25 cellular contexts compared by ENCODE assay signal in genomic region chr10:64086083-64086772, GRCh38.
DNase-seq lines count a peak whose midpoint lies in the region; ATAC-seq, FAIRE-seq and TF ChIP-seq lines count a peak whose summit lies in the region.
"Had no signal": no experiment of that assay in that cellular context is flagged by ENCODE, and none has a peak within 500 bp of the region (broad histone marks: within the 10 kb centered on the region; RNA-seq: fewer than 3 reads in every experiment).

No MANE protein-coding gene starts in this region.

- H3K79me1 ChIP-seq in H9 (ENCODE audit: insufficient read depth, low read depth, low read length, poor library complexity, severe bottlenecking) (no peaks in the 10 kb centered on the region), H1 (ENCODE audit: low read depth, low read length) (no peaks in the 10 kb centered on the region), mesendoderm (ENCODE audit: low read length) (no peaks in the 10 kb centered on the region)

- H3K14ac ChIP-seq in H9 (ENCODE audit: insufficient read depth, low read length) (no peak overlapping the region), H1 (ENCODE audit: insufficient read length) (no peak overlapping the region)

- DNase-seq in H9 (peak; percentile 67), H1 (ENCODE audit: low read depth in 1 of 2, low spot score in 2 of 2) (peak; percentile 33 to 47), mesendoderm (peak; percentile 70), right lobe of liver (no peak), NCI-H526 (lab: John Stamatoyannopoulos, UW) (no peak), small intestine (no peak)
- DNase-seq: C1 segment of cervical spinal cord; CD4-positive, alpha-beta memory T cell; COR-L47; DMS53; MV-4-11; NCI-H1105; NCI-H1436 treated with DMSO at 0.1 percent for 48 hours; NCI-H187 treated with DMSO at 0.1 percent for 48 hours; NCI-H2107; NCI-H446; NCI-H524 treated with DMSO at 0.1 percent for 48 hours; SHP77 had no signal

- H3K9ac ChIP-seq in H9 (ENCODE audit: extremely low read depth, insufficient read length, low read length) (no peak overlapping the region), H1 (replicated peaks in 1 of 4; ENCODE audit: extremely low read depth in 1 of 4, low read depth in 3 of 4, low read length in 3 of 4) (no peak overlapping the region), iPS-18a (ENCODE audit: low read length) (no peak overlapping the region), mesendoderm (ENCODE audit: low read length) (no peak overlapping the region)

- H2AK5ac ChIP-seq in H9 (ENCODE audit: insufficient read length, low read length) (no peak overlapping the region), H1 (ENCODE audit: low read depth, low read length) (no peak overlapping the region), mesendoderm (ENCODE audit: low read length) (no peak overlapping the region)

- FAIRE-seq in H1 (lab: Jason Lieb, UNC) (peak; percentile 85), small intestine (lab: Jason Lieb, UNC) (no peak)
- FAIRE-seq: A549, G401.6, K562 had no signal

- H3K27ac ChIP-seq in H9 (ENCODE audit: insufficient read length, low read depth, low read length) (no peak overlapping the region), H1 (ENCODE audit: low read depth, low read length) (no peak overlapping the region), iPS-18a (ENCODE audit: low read length) (no peak overlapping the region), mesendoderm (ENCODE audit: low read depth, low read length) (peak overlapping the region; percentile 71), right lobe of liver (no peak overlapping the region), small intestine (ENCODE audit: low read depth in 1 of 2, low read length in 1 of 2) (no peak overlapping the region)
- H3K27ac ChIP-seq: A549, RWPE1 had no signal

- no peaks in the 10 kb centered on the region for H4K20me1 ChIP-seq in H9 (ENCODE audit: control insufficient read depth, insufficient read depth, insufficient read length)
- H4K20me1 ChIP-seq in H1 (replicated peaks in 1 of 2; ENCODE audit: control insufficient read depth in 1 of 2, insufficient read depth in 2 of 2, low read length in 2 of 2) = no peaks in the 10 kb centered on the region

- POLR2A ChIA-PET in H1 (lab: Charles Lee; ENCODE audit: partially characterized antibody) = no interaction called here

- H3K9me3 Mint-ChIP-seq in H9 = no peaks in the 10 kb centered on the region; a peak in 1 of 5 replicates
- H3K9me3 Mint-ChIP-seq: CD4-positive, alpha-beta memory T cell had no signal

- no peaks in the 10 kb centered on the region for H3K36me3 Mint-ChIP-seq in H9 (ENCODE audit: insufficient read depth in 1 of 3, low read depth in 3 of 3)
- H3K36me3 Mint-ChIP-seq: CD4-positive, alpha-beta memory T cell had no signal

- H3K23me2 ChIP-seq in H9 (ENCODE audit: insufficient read length, low read depth, low read length, poor library complexity, severe bottlenecking) (no peaks in the 10 kb centered on the region), H1 (ENCODE audit: low read depth, low read length) (no peaks in the 10 kb centered on the region)

- no peaks in the 10 kb centered on the region for H3K36me3 ChIP-seq in H1 (ENCODE audit: control insufficient read depth in 2 of 4, insufficient read depth in 4 of 4, low read length in 3 of 4)
- no peaks in the 10 kb centered on the region for H3K36me3 ChIP-seq in iPS-18a (ENCODE audit: control insufficient read depth, low read depth, low read length)
- H3K36me3 ChIP-seq in mesendoderm (ENCODE audit: control insufficient read depth, insufficient read depth, low read length) = no peaks in the 10 kb centered on the region
- no peaks in the 10 kb centered on the region for H3K36me3 ChIP-seq in right lobe of liver
- no peaks in the 10 kb centered on the region for H3K36me3 ChIP-seq in small intestine (ENCODE audit: control insufficient read depth in 2 of 2, insufficient read depth in 2 of 2, low read length in 2 of 2)

- H3K27ac Mint-ChIP-seq in H9 = peak overlapping the region in 1 of 3 experiments; percentile 82; a peak in 3 of 7 replicates
- H3K27ac Mint-ChIP-seq: CD4-positive, alpha-beta memory T cell had no signal

- no peaks in the 10 kb centered on the region for H3K79me2 ChIP-seq in H9 (ENCODE audit: insufficient read depth, low read length)
- H3K79me2 ChIP-seq in H1 (ENCODE audit: control insufficient read depth in 1 of 2, insufficient read depth in 2 of 2, low read length in 2 of 2) = no peaks in the 10 kb centered on the region
- H3K79me2 ChIP-seq in mesendoderm (ENCODE audit: control insufficient read depth, insufficient read depth, low read length) = no peaks in the 10 kb centered on the region

- no peak overlapping the region for H2BK15ac ChIP-seq in H9 (ENCODE audit: low read depth, low read length)
- H2BK15ac ChIP-seq in H1 (ENCODE audit: low read length) = no peak overlapping the region
- no peak overlapping the region for H2BK15ac ChIP-seq in mesendoderm (replicated peaks; ENCODE audit: low read depth)

- H4K91ac ChIP-seq in H9 (ENCODE audit: insufficient read length, low read depth, low read length) = no peak overlapping the region
- H4K91ac ChIP-seq in H1 (replicated peaks; ENCODE audit: insufficient read length, low read length) = no peak overlapping the region

- no peak overlapping the region for H3T11ph ChIP-seq in H9 (ENCODE audit: low read length)

- H2AFZ ChIP-seq in H9 (ENCODE audit: low read length) (no peak overlapping the region), H1 (ENCODE audit: low read length) (no peak overlapping the region)

- H4K8ac ChIP-seq in H9 (replicated peaks; ENCODE audit: insufficient read length, low read depth, low read length) = no peak overlapping the region
- H4K8ac ChIP-seq in H1 (ENCODE audit: extremely low read depth, insufficient read depth, low read length) = no peak overlapping the region
- H4K8ac ChIP-seq in mesendoderm (ENCODE audit: low read depth, low read length) = no peak overlapping the region

- no peak overlapping the region for H3K23ac ChIP-seq in H9 (ENCODE audit: insufficient read length, low read depth, low read length)
- H3K23ac ChIP-seq in H1 (ENCODE audit: insufficient read length) = no peak overlapping the region
- H3K23ac ChIP-seq in mesendoderm (ENCODE audit: low read length) = no peak overlapping the region

- H2BK12ac ChIP-seq in H9 (ENCODE audit: insufficient read length, low read depth, low read length) (no peak overlapping the region), H1 (ENCODE audit: low read depth, low read length) (no peak overlapping the region)

- H2BK20ac ChIP-seq in H9 (ENCODE audit: low read depth, low read length, poor library complexity, severe bottlenecking) = no peak overlapping the region
- H2BK20ac ChIP-seq in H1 (ENCODE audit: low read length) = no peak overlapping the region

- no peaks in the 10 kb centered on the region for H3K9me3 ChIP-seq in H9 (ENCODE audit: control insufficient read depth, low read depth, low read length)
- H3K9me3 ChIP-seq in H1 (ENCODE audit: insufficient read depth in 2 of 2, low read depth in 1 of 2, low read length in 1 of 2) = no peaks in the 10 kb centered on the region
- H3K9me3 ChIP-seq in iPS-18a (ENCODE audit: control insufficient read depth, low read depth, low read length) = no peaks in the 10 kb centered on the region
- H3K9me3 ChIP-seq in right lobe of liver = no peaks in the 10 kb centered on the region
- no peaks in the 10 kb centered on the region for H3K9me3 ChIP-seq in small intestine (ENCODE audit: control insufficient read depth, low read depth)
- H3K9me3 ChIP-seq: A549 had no signal

- H3K56ac ChIP-seq in H9 (ENCODE audit: insufficient read length, low read depth, low read length) (no peak overlapping the region), H1 (replicated peaks; ENCODE audit: insufficient read length, low read depth, low read length) (no peak overlapping the region), mesendoderm (ENCODE audit: low read length) (no peak overlapping the region)

- no peak overlapping the region for H2BK120ac ChIP-seq in H9 (ENCODE audit: low read depth, low read length, poor library complexity, severe bottlenecking)
- H2BK120ac ChIP-seq in H1 (replicated peaks; ENCODE audit: low read depth, low read length) = no peak overlapping the region
- H2BK120ac ChIP-seq in mesendoderm (ENCODE audit: low read depth, low read length) = no peak overlapping the region

- no CpG with 5 or more reads among the region's 2 CpGs for whole genome bisulfite sequencing in H9 (ENCODE audit: extremely low coverage, insufficient read length, low lambda C conversion rate)
- 22% methylated on average over 2 of the region's 2 CpGs; no CpG with 5 or more reads in 1 of the 2 experiments for WGBS in H1 (ENCODE audit: extremely low coverage in 1 of 2, insufficient coverage in 1 of 2, insufficient read length in 1 of 2, insufficient replicate concordance in 2 of 2, low coverage in 1 of 2, low lambda C conversion rate in 2 of 2, missing lambda C conversion rate in 1 of 2), 2 experiments
- no CpG with 5 or more reads among the region's 2 CpGs for WGBS in mesendoderm (ENCODE audit: extremely low coverage, insufficient coverage, low lambda C conversion rate)
- WGBS in right lobe of liver (ENCODE audit: insufficient coverage, low coverage, low lambda C conversion rate, missing lambda C conversion rate) = no CpG with 5 or more reads among the region's 2 CpGs
- 79 to 80% (median 80%) methylated on average over 2 of the region's 2 CpGs for WGBS in small intestine, 3 donors

- peaks cover 30 to 33% of the 10 kb centered on the region in 2 experiments for H3K4me1 Mint-ChIP-seq in H9
- H3K4me1 Mint-ChIP-seq: CD4-positive, alpha-beta memory T cell had no signal

- H3K4me1 ChIP-seq in H9 (ENCODE audit: insufficient read depth, low read length) (no peaks in the 10 kb centered on the region; the same call in 1 of the 2 replicates), H1 (replicated peaks in 1 of 4; ENCODE audit: control insufficient read depth in 3 of 4, insufficient read depth in 4 of 4, low read length in 3 of 4) (peaks cover 7 to 13% (median 11%) of the 10 kb centered on the region in 4 experiments; a peak in 6 of 7 replicates), iPS-18a (ENCODE audit: control insufficient read depth, low read depth, low read length) (peaks cover 18% of the 10 kb centered on the region), mesendoderm (ENCODE audit: control insufficient read depth, low read depth, low read length) (peaks cover 4% of the 10 kb centered on the region), right lobe of liver (no peaks in the 10 kb centered on the region), small intestine (ENCODE audit: control insufficient read depth in 2 of 2, insufficient read depth in 1 of 2, low read depth in 1 of 2, low read length in 1 of 2) (no peaks in the 10 kb centered on the region)
- H3K4me1 ChIP-seq: A549 had no signal

- no peak for TF ChIP-seq EP300 in H1 (IDR thresholded peaks at IDR 0.05; ENCODE audit: borderline replicate concordance in 1 of 2, low read depth in 2 of 2, low read length in 2 of 2)

- no peak overlapping the region for H4K5ac ChIP-seq in H9 (ENCODE audit: insufficient read length, low read depth, low read length)
- no peak overlapping the region for H4K5ac ChIP-seq in H1 (ENCODE audit: insufficient read length, low read depth, low read length)
- H4K5ac ChIP-seq in mesendoderm (ENCODE audit: low read length) = no peak overlapping the region

- no peak overlapping the region for H2BK5ac ChIP-seq in H9 (ENCODE audit: insufficient read length, low read length)
- H2BK5ac ChIP-seq in H1 (ENCODE audit: low read depth, low read length) = no peak overlapping the region
- H2BK5ac ChIP-seq in mesendoderm (ENCODE audit: low read length) = no peak overlapping the region

- no peaks in the 10 kb centered on the region; the same call in 1 of the 2 replicates for H3K27me3 ChIP-seq in H9 (ENCODE audit: insufficient read depth, low read length)
- peaks cover 0 to 11% (median 5%) of the 10 kb centered on the region in 4 experiments; a peak in 3 of 7 replicates for H3K27me3 ChIP-seq in H1 (replicated peaks in 1 of 4; ENCODE audit: control insufficient read depth in 3 of 4, extremely low read depth in 1 of 4, insufficient read depth in 3 of 4, low read length in 3 of 4)
- peaks cover 22% of the 10 kb centered on the region for H3K27me3 ChIP-seq in iPS-18a (ENCODE audit: control insufficient read depth, insufficient read depth, low read length)
- H3K27me3 ChIP-seq in mesendoderm (ENCODE audit: insufficient read depth, low read length, poor library complexity) = no peaks in the 10 kb centered on the region
- no peaks in the 10 kb centered on the region for H3K27me3 ChIP-seq in right lobe of liver
- no peaks in the 10 kb centered on the region for H3K27me3 ChIP-seq in small intestine (ENCODE audit: control insufficient read depth in 2 of 2, insufficient read depth in 2 of 2, low read length in 2 of 2)

- H3K4me3 Mint-ChIP-seq in H9 = peak overlapping the region in 1 of 2 experiments; percentile 53; a peak in 1 of 5 replicates
- H3K4me3 Mint-ChIP-seq: CD4-positive, alpha-beta memory T cell had no signal

- TF ChIP-seq RAD21 in H1 (IDR thresholded peaks at IDR 0.05 in 1 of 2, conservative IDR thresholded peaks at IDR 0.05 in 1 of 2; ENCODE audit: low read depth in 2 of 2, low read length in 2 of 2) = no peak

- H3K27me3 Mint-ChIP-seq in H9 (ENCODE audit: low read depth) = peaks cover 54% of the 10 kb centered on the region
- H3K27me3 Mint-ChIP-seq: CD4-positive, alpha-beta memory T cell had no signal

- TF ChIP-seq POLR2A in H1 (IDR thresholded peaks at IDR 0.05; ENCODE audit: control extremely low read depth in 1 of 2, low read depth in 2 of 2, low read length in 2 of 2) (peak in 1 of 2 experiments; percentile 53; a peak in 1 of 3 replicates), right lobe of liver (IDR thresholded peaks at IDR 0.05) (no peak)

- CTCF ChIA-PET in H1 (lab: Charles Lee; ENCODE audit: partially characterized antibody) = interaction anchor here (0.6 to 2.8 kb wide), 8 partner anchors 8 to 1747 kb away, joined by 3 to 15 read pairs (median 4); no protein-coding TSS in a partner anchor

- ATAC-seq in right lobe of liver = no peak
- no peak for ATAC-seq in HG03159 (IDR thresholded peaks at IDR 0.05; ENCODE audit: unreplicated experiment)
- ATAC-seq: A549, K562, Panc1 had no signal

- TF ChIP-seq CTCF in H9 (conservative IDR thresholded peaks at IDR 0.05) = no peak
- no peak for TF ChIP-seq CTCF in H1 (IDR thresholded peaks at IDR 0.05; ENCODE audit: control extremely low read depth in 1 of 3, insufficient read depth in 1 of 3, low read depth in 1 of 3, low read length in 3 of 3)
- TF ChIP-seq CTCF in right lobe of liver (IDR thresholded peaks at IDR 0.05) = no peak

- intact Hi-C loops in right lobe of liver (cut with DNase I) = no loop called here

- H3K18ac ChIP-seq in H9 (ENCODE audit: insufficient read length, low read depth, low read length) = no peak overlapping the region
- H3K18ac ChIP-seq in H1 (ENCODE audit: extremely low read depth, low read length) = no peak overlapping the region
- peak overlapping the region; percentile 81 for H3K18ac ChIP-seq in mesendoderm (ENCODE audit: low read length)

- H3K4me3 ChIP-seq in H1 (ENCODE audit: extremely low read depth in 1 of 4, insufficient read depth in 2 of 4, low read depth in 3 of 4, low read length in 4 of 4) (peak overlapping the region in 1 of 4 experiments; percentile 4; a peak in 1 of 8 replicates), iPS-18a (ENCODE audit: low read length) (peak overlapping the region; percentile 4), mesendoderm (ENCODE audit: low read length) (no peak overlapping the region), right lobe of liver (no peak overlapping the region), small intestine (ENCODE audit: low read depth in 1 of 2, low read length in 2 of 2) (no peak overlapping the region)
- H3K4me3 ChIP-seq: A549, K562 had no signal

- H3K4me2 ChIP-seq in H9 (ENCODE audit: insufficient read depth, insufficient read length, low read length) (no peak overlapping the region), H1 (ENCODE audit: insufficient read depth in 1 of 2, low read depth in 2 of 2, low read length in 2 of 2) (peak overlapping the region; percentile 29 to 53), mesendoderm (ENCODE audit: low read length) (no peak overlapping the region)
- H3K4me2 ChIP-seq: A549 had no signal

- H3K4ac ChIP-seq in H9 (ENCODE audit: low read depth, low read length) = no peak overlapping the region
- H3K4ac ChIP-seq in H1 (replicated peaks; ENCODE audit: insufficient read length, low read depth, low read length) = no peak overlapping the region
- H3K4ac ChIP-seq in mesendoderm (ENCODE audit: low read depth, low read length) = no peak overlapping the region

Comparison
In these comparisons a context has a peak if more than half of its experiments do, and no peak if none do; other contexts are left out.
1. DNase-seq: peak in H9 (single experiment), H1 (2 of 2) and mesendoderm (single experiment); none in right lobe of liver (0 of 3), NCI-H526 (0 of 2) and small intestine (single experiment).
2. H3K4me2 ChIP-seq: peak in H1 (2 of 2); none in H9 (single experiment) and mesendoderm (single experiment).